Comparison of ENCODE assay signal across 8 cellular contexts in genomic region chr5:132411382-132411925, GRCh38. TPM values are rescaled to one million over a fixed set of nuclear protein-coding genes. Genes with fewer than 3 reads are reported as not detected.
DNase-seq lines count a peak whose midpoint lies in the region; ATAC-seq and TF ChIP-seq lines count a peak whose summit lies in the region.

No MANE protein-coding gene starts in this region.

- no peak for DNase-seq in Right ventricle myocardium superior
- no peak for DNase-seq in sciatic nerve (ENCODE audit: low spot score)
- no peak for DNase-seq in middle frontal gyrus (ENCODE audit: extremely low spot score, low spot score)
- no peak for DNase-seq in DMS153 treated with DMSO at 0.1 percent for 48 hours (lab: John Stamatoyannopoulos, UW; ENCODE audit: unreplicated experiment)
- DNase-seq in amniotic stem cell (lab: John Stamatoyannopoulos, UW) = no peak

- no peaks in the 10 kb centered on the region for H3K9me3 Mint-ChIP-seq in activated T-helper 17 cell treated with anti-CD3 and anti-CD28 coated beads, Interleukin-2, amount 50 U/mL, for 72 hours

- H3K27ac Mint-ChIP-seq in activated T-helper 17 cell treated with anti-CD3 and anti-CD28 coated beads, Interleukin-2, amount 50 U/mL, for 72 hours = peak overlapping the region; percentile 98

- peak; percentile 5 for ATAC-seq in GM18505 (IDR thresholded peaks at IDR 0.05; ENCODE audit: unreplicated experiment)
- ATAC-seq in HG03442 (IDR thresholded peaks at IDR 0.05; ENCODE audit: unreplicated experiment) = peak; percentile 1
- peak; percentile 38 for ATAC-seq in activated T-helper 17 cell treated with anti-CD3 and anti-CD28 coated beads, Interleukin-2, amount 50 U/mL, for 72 hours (replicated peaks)
- ATAC-seq in Right ventricle myocardium superior (ENCODE audit: poor library complexity) = peak; percentile 18
- ATAC-seq in sciatic nerve = peak; percentile 39

- peaks cover 44% of the 10 kb centered on the region for H3K4me1 Mint-ChIP-seq in activated T-helper 17 cell treated with anti-CD3 and anti-CD28 coated beads, Interleukin-2, amount 50 U/mL, for 72 hours

- H3K36me3 Mint-ChIP-seq in activated T-helper 17 cell treated with anti-CD3 and anti-CD28 coated beads, Interleukin-2, amount 50 U/mL, for 72 hours (ENCODE audit: low read depth) = peaks cover 30% of the 10 kb centered on the region

- peak; percentile 1 for TF ChIP-seq POLR2A in GM18505 (IDR thresholded peaks at IDR 0.05; ENCODE audit: borderline replicate concordance, extremely low read depth, insufficient read depth, insufficient read length)

- intact Hi-C loops in Right ventricle myocardium superior (cut with DNase I) (no loop called here), sciatic nerve (cut with DNase I) (no loop called here)

- no peaks in the 10 kb centered on the region for H3K27me3 Mint-ChIP-seq in activated T-helper 17 cell treated with anti-CD3 and anti-CD28 coated beads, Interleukin-2, amount 50 U/mL, for 72 hours

- peak overlapping the region; percentile 96 for H3K4me3 Mint-ChIP-seq in activated T-helper 17 cell treated with anti-CD3 and anti-CD28 coated beads, Interleukin-2, amount 50 U/mL, for 72 hours

RNA-seq across cellular contexts. Expression of gene SLC22A5, which starts 41.9 kb away (rescaled TPM):
- 1 to 10 TPM; 3.2 to 3.5 TPM for total RNA-seq in activated T-helper 17 cell treated with anti-CD3 and anti-CD28 coated beads, Interleukin-2, amount 50 U/mL, for 72 hours
- total RNA-seq in Right ventricle myocardium superior (22.7 TPM), sciatic nerve (16.0 TPM)
